21 cellular contexts compared by ENCODE assay signal in the genomic region with DNA sequence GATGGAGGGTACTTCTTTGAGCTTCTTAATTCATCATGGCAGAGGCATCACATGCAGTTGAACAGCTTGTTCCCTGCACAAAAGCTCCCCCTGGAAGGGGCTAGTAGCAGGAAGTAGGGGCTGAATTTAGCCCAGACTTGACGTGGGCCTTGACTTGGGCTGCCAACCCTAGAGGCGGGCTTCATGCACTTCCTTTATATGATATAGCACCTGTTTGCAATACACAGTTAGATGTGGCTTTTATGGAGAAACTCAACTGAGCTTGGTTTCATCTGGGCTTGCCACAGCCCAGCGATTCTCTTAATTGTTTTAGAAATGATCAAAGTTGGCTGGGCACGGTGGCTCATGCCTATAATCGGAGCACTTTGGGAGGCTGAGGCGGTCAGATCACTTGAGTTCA. TPM values are rescaled to one million over a fixed set of nuclear protein-coding genes. Genes with fewer than 3 reads are reported as not detected.
DNase-seq lines count a peak whose midpoint lies in the region; ATAC-seq and TF ChIP-seq lines count a peak whose summit lies in the region.
"Had no signal": no experiment of that assay in that cellular context is flagged by ENCODE, and none has a peak within 500 bp of the region (broad histone marks: within the 10 kb centered on the region; RNA-seq: fewer than 3 reads in every experiment).

No MANE protein-coding gene starts in this region.

- DNase-seq in DND-41 = peak; percentile 8
- peak; percentile 51 for DNase-seq in Jurkat, Clone E6-1 (ENCODE audit: low read depth, low spot score)
- DNase-seq in right lobe of liver = no peak
- DNase-seq in H7 = no peak
- DNase-seq: 8988T; ACHN; BE2C; C1 segment of cervical spinal cord; CD4-positive, alpha-beta memory T cell; CD4-positive, CD25-positive, alpha-beta regulatory T cell; CD8-positive, alpha-beta memory T cell; COR-L47; DMS 273 treated with DMSO at 0.1 percent for 48 hours; DMS153; DMS53; DMS79; GF-D8 had no signal

- no peaks in the 10 kb centered on the region for H3K79me2 ChIP-seq in DND-41 (ENCODE audit: insufficient read depth, low read length)

- H3K36me3 ChIP-seq in DND-41 (ENCODE audit: insufficient read depth, low read length) (no peaks in the 10 kb centered on the region), right lobe of liver (peaks cover 0 to under 1% (median 0%) of the 10 kb centered on the region in 4 donors), H7 (replicated peaks; ENCODE audit: control insufficient read depth, insufficient read depth, low read length) (no peaks in the 10 kb centered on the region)
- H3K36me3 ChIP-seq: BE2C, BLaER1 had no signal

- H4K20me1 ChIP-seq in DND-41 (ENCODE audit: insufficient read depth, low read length) = no peaks in the 10 kb centered on the region
- H4K20me1 ChIP-seq: BLaER1 had no signal

- H3K4me1 ChIP-seq in DND-41 (ENCODE audit: insufficient read depth, low read length) (no peaks in the 10 kb centered on the region), right lobe of liver (peaks cover 0 to 19% (median 2%) of the 10 kb centered on the region in 4 donors)
- H3K4me1 ChIP-seq: BE2C had no signal

- H3K27ac ChIP-seq in DND-41 (ENCODE audit: low read length) = no peak overlapping the region
- peak overlapping the region in 2 of 3 donors; percentile 50 to 76 for H3K27ac ChIP-seq in right lobe of liver
- H3K27ac ChIP-seq: BLaER1 had no signal

- H3K9me3 ChIP-seq in DND-41 (ENCODE audit: insufficient read depth, low read length, severe bottlenecking) (no peaks in the 10 kb centered on the region), right lobe of liver (no peaks in the 10 kb centered on the region)
- H3K9me3 ChIP-seq: BE2C, BLaER1 had no signal

- WGBS in right lobe of liver (ENCODE audit: insufficient coverage, low coverage, low lambda C conversion rate, missing lambda C conversion rate) = 84% methylated on average over 6 of the region's 6 CpGs

- H3K4me3 ChIP-seq in DND-41 (ENCODE audit: low read depth in 1 of 2, low read length in 2 of 2) = no peak overlapping the region
- H3K4me3 ChIP-seq in Jurkat, Clone E6-1 (ENCODE audit: low read length) = no peak overlapping the region
- no peak overlapping the region for H3K4me3 ChIP-seq in right lobe of liver
- no peak overlapping the region for H3K4me3 ChIP-seq in H7 (ENCODE audit: insufficient read depth, low read depth, low read length)
- H3K4me3 ChIP-seq: BLaER1 had no signal

- H3K27me3 ChIP-seq in DND-41 (ENCODE audit: insufficient read depth, low read length, poor library complexity) (no peaks in the 10 kb centered on the region), right lobe of liver (no peaks in the 10 kb centered on the region), H7 (ENCODE audit: control insufficient read depth, insufficient read depth, low read length) (no peaks in the 10 kb centered on the region)
- H3K27me3 ChIP-seq: BE2C, BLaER1 had no signal

- intact Hi-C loops in right lobe of liver (cut with DNase I) = no loop called here

- no peak for TF ChIP-seq POLR2A in right lobe of liver (IDR thresholded peaks at IDR 0.05)

- no peak for TF ChIP-seq CTCF in DND-41 (IDR thresholded peaks at IDR 0.05; ENCODE audit: borderline replicate concordance, extremely low read depth, low read length, poor library complexity, severe bottlenecking)
- no peak for TF ChIP-seq CTCF in right lobe of liver (IDR thresholded peaks at IDR 0.05)

- peak; percentile 65 for ATAC-seq in DND-41 (ENCODE audit: insufficient read depth, low read depth)
- ATAC-seq in right lobe of liver = no peak
- ATAC-seq in HG02840 (IDR thresholded peaks at IDR 0.05; ENCODE audit: low FRiP score, unreplicated experiment) = no peak

- no peak overlapping the region for H2AFZ ChIP-seq in DND-41 (ENCODE audit: low read depth, low read length)

- H3K9ac ChIP-seq in DND-41 (ENCODE audit: low read depth, low read length) = no peak overlapping the region
- H3K9ac ChIP-seq: BLaER1 had no signal

- no peak overlapping the region for H3K4me2 ChIP-seq in DND-41 (ENCODE audit: insufficient read depth, low read length)
- H3K4me2 ChIP-seq: BLaER1 had no signal

RNA-seq across cellular contexts. Expression of gene ADGRG7, which starts 33.7 kb away (rescaled TPM):
- not detected for polyA plus RNA-seq in Jurkat, Clone E6-1 (2012; ENCODE audit: insufficient read depth, insufficient read length)
- total RNA-seq in right lobe of liver = 10 to 100 TPM in 4 of 6 experiments, 1 to 10 TPM in 2; 1.9 to 27.2 (median 21.8) TPM
- total RNA-seq in H7 (2014; rRNA removed; shearing (Covaris generic)) = not detected in 2 replicates
- total RNA-seq: CD4-positive, alpha-beta memory T cell; CD4-positive, CD25-positive, alpha-beta regulatory T cell; CD8-positive, alpha-beta memory T cell had no signal
- polyA plus RNA-seq: AG04450; CD14-positive monocyte; CD4-positive, alpha-beta memory T cell; CD4-positive, CD25-positive, alpha-beta regulatory T cell; CD8-positive, alpha-beta memory T cell had no signal

Comparison
In these comparisons a context has a peak if more than half of its experiments do, and no peak if none do; other contexts are left out.
1. DNase-seq: peak in DND-41 (single experiment) and Jurkat, Clone E6-1 (single experiment); none in right lobe of liver (0 of 3) and H7 (single experiment).